In the genomic region with DNA sequence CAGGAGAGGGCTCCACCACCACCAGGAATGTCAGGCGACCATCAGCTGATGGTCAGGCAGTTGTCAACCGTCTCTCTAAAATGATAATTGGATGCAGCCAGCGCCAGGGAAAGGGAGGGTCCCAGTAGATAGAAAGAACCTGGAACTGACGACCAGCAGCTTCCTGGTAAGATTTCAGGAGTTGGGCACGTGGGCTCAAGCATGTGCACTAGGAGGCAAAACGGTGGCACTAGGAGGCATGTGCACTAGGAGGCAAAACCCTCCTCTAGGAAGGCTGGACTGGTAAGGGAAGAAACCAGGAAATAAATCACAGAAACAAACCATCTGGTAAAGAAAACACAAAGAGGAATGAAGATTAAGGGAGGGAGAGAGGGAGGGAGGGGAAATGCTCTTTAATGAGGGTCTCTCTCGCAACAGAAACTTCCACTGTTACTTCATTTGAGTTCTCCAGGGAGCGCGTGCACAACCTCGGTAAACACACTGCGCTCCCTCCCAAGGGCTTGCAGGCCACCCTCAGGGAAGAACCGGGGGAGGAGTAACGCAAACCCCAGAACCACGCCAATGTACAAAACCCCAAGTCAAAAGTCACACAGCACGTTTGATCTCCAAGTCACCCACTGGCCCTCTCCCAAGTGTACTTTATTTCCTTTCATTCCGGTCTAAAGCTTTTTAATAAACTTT, we compare ENCODE assay signal across 1 cellular context.
TF ChIP-seq lines count a peak whose summit lies in the region.

No MANE protein-coding gene starts in this region.

TF ChIP-seq in H1, 55 proteins besides CTCF, POLR2A, EP300 and RAD21 (continued from another document):
- no peak for TF ChIP-seq RNF2 (IDR thresholded peaks at IDR 0.05; ENCODE audit: borderline replicate concordance, low read depth, low read length, missing control alignments, poor library complexity, severe bottlenecking)
- TF ChIP-seq SP4 (IDR thresholded peaks at IDR 0.05; ENCODE audit: low read length): no peak
- no peak for TF ChIP-seq GTF2F1 (IDR thresholded peaks at IDR 0.05; ENCODE audit: borderline replicate concordance, low read depth, low read length)
- no peak for TF ChIP-seq TEAD4 (IDR thresholded peaks at IDR 0.05; ENCODE audit: low read depth, low read length)
- no peak for TF ChIP-seq SIX5 (IDR thresholded peaks at IDR 0.05; ENCODE audit: low read depth, low read length)
- no peak for TF ChIP-seq HDAC6 (IDR thresholded peaks at IDR 0.05; ENCODE audit: low read depth, low read length)
